In the genomic region with DNA sequence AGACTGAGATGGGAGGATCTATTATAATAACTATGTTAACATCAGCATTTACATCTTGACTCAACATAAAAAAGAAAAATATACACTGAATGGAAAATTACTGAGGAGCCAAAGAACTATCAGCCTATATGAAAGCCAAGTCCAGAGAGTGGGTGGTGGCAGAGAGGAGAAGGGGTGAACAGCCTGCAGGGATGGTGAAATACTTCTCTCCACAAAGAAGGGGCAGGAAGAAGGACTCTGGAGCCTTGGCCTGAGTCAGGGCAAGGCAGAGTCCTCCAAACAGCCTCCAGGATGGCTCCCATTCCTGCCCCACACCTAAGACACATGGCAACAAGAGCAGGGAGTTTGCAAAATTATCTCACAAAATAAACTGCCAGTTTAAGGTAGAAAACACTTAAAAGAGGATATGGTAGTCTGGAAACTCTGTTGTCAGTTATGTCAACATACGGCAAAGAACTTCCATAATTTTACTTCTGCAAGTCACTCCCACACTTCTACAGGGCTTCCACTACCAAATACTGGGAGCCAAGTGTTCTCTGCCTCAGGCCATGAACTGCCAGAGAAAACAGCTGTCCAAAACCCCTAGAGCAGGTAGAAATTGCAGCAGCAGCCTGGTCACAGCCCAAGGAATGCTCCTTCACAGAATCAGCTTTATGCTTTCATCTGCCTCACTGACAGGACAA, we compare ENCODE assay signal across 23 cellular contexts. TPM values are rescaled to one million over a fixed set of nuclear protein-coding genes. Genes with fewer than 3 reads are reported as not detected.
DNase-seq lines count a peak whose midpoint lies in the region; ATAC-seq, FAIRE-seq and TF ChIP-seq lines count a peak whose summit lies in the region.
"Had no signal": no experiment of that assay in that cellular context is flagged by ENCODE, and none has a peak within 500 bp of the region (broad histone marks: within the 10 kb centered on the region; RNA-seq: fewer than 3 reads in every experiment).

No MANE protein-coding gene starts in this region.

- intact Hi-C loops in K562 (cut with micrococcal nuclease) (no loop called here), gastrocnemius medialis (cut with DNase I; ENCODE audit: low total_unique reads) (no loop called here), stomach (cut with DNase I; ENCODE audit: low total_unique reads) (no loop called here)
- intact Hi-C loops in CD8-positive, alpha-beta T cell (cut with DNase I, micrococcal nuclease) = no loop called here

- no peak for TF ChIP-seq RAD21 in K562 (CRISPR knock-in tag; conservative IDR thresholded peaks at IDR 0.05 in 1 of 2, IDR thresholded peaks at IDR 0.05 in 1 of 2)

- H2AFZ ChIP-seq in GM23338 = no peak overlapping the region
- H2AFZ ChIP-seq in K562 (ENCODE audit: low read depth, low read length) = peak overlapping the region; percentile 22; the same call in 1 of the 2 replicates

- TF ChIP-seq EP300 in K562 (IDR thresholded peaks at IDR 0.05; ENCODE audit: low read length) (no peak), stomach (IDR thresholded peaks at IDR 0.05) (no peak)

- no peaks in the 10 kb centered on the region for H3K27me3 Mint-ChIP-seq in GM23338 (ENCODE audit: insufficient read depth, low read depth, poor library complexity)
- H3K27me3 Mint-ChIP-seq in CD8-positive, alpha-beta T cell (ENCODE audit: low read depth) = no peaks in the 10 kb centered on the region
- H3K27me3 Mint-ChIP-seq: activated naive CD8-positive, alpha-beta T cell treated with anti-CD3 and anti-CD28 coated beads, Interleukin-2, amount 50 U/mL, for 24 hours had no signal

- H3K4me1 ChIP-seq in GM23338 (ENCODE audit: insufficient read depth) (no peaks in the 10 kb centered on the region), K562 (replicated peaks in 1 of 2; ENCODE audit: control insufficient read depth in 2 of 2, insufficient read depth in 2 of 2, low read length in 2 of 2) (no peaks in the 10 kb centered on the region), lung (ENCODE audit: control insufficient read depth in 2 of 2, insufficient read depth in 2 of 2, low read length in 2 of 2) (peaks cover 0 to 2% of the 10 kb centered on the region in 2 donors), gastrocnemius medialis (peaks cover 30 to 53% of the 10 kb centered on the region in 2 donors), stomach (no peaks in the 10 kb centered on the region)
- H3K4me1 ChIP-seq in CD8-positive, alpha-beta T cell (ENCODE audit: insufficient read depth, low read length) = no peaks in the 10 kb centered on the region
- H3K4me1 ChIP-seq: sigmoid colon had no signal

- POLR2A ChIA-PET in K562 (lab: Yijun Ruan, JAX) = no interaction called here
- POLR2A ChIA-PET in CD8-positive, alpha-beta T cell (lab: Charles Lee) = no interaction called here

- ATAC-seq in GM23338 (peak; percentile 43), K562 (no peak), lung (ENCODE audit: insufficient read depth, low FRiP score) (peak; percentile 60), gastrocnemius medialis (peak; percentile 30 to 71), HG03520 (IDR thresholded peaks at IDR 0.05; ENCODE audit: unreplicated experiment) (no peak)
- no peak for ATAC-seq in CD8-positive, alpha-beta T cell
- ATAC-seq: activated CD8-positive, alpha-beta T cell treated with anti-CD3 and anti-CD28 coated beads, Interleukin-2, amount 10 ng/mL, durations not matched to agents 7 days and 5 days; activated naive CD8-positive, alpha-beta T cell treated with anti-CD3 and anti-CD28 coated beads, Interleukin-2, amount 50 U/mL, for 24 hours had no signal

- no peaks in the 10 kb centered on the region for H3F3A ChIP-seq in GM23338 (replicated peaks; ENCODE audit: low read depth)

- no TSS peak for BruUV-seq in K562 (replicated peaks; lab: Mats Ljungman, UMichigan)

- H3K4me3 ChIP-seq in GM23338 (no peak overlapping the region), K562 (no peak overlapping the region), lung (no peak overlapping the region), gastrocnemius medialis (no peak overlapping the region), stomach (no peak overlapping the region)
- H3K4me3 ChIP-seq in CD8-positive, alpha-beta T cell (ENCODE audit: low read depth, low read length) = no peak overlapping the region
- H3K4me3 ChIP-seq: sigmoid colon had no signal

- no peak for FAIRE-seq in K562 (lab: Jason Lieb, UNC)
- FAIRE-seq: H54 had no signal

- no peaks in the 10 kb centered on the region for H3K9me2 ChIP-seq in GM23338 (ENCODE audit: insufficient read depth)

- H3K9me3 ChIP-seq in K562 (replicated peaks; ENCODE audit: control insufficient read depth, insufficient read depth, low read depth, low read length) (no peaks in the 10 kb centered on the region), lung (ENCODE audit: control insufficient read depth in 2 of 2, insufficient read depth in 1 of 2, low read length in 1 of 2) (no peaks in the 10 kb centered on the region), gastrocnemius medialis (no peaks in the 10 kb centered on the region), stomach (no peaks in the 10 kb centered on the region)
- no peaks in the 10 kb centered on the region for H3K9me3 ChIP-seq in CD8-positive, alpha-beta T cell (ENCODE audit: low read length)
- H3K9me3 ChIP-seq: sigmoid colon had no signal

- H3K4me3 Mint-ChIP-seq in GM23338 = no peak overlapping the region
- no peak overlapping the region for H3K4me3 Mint-ChIP-seq in CD8-positive, alpha-beta T cell
- H3K4me3 Mint-ChIP-seq: activated CD8-positive, alpha-beta T cell treated with anti-CD3 and anti-CD28 coated beads, Interleukin-2, amount 10 ng/mL, durations not matched to agents 7 days and 5 days; activated naive CD8-positive, alpha-beta T cell treated with anti-CD3 and anti-CD28 coated beads, Interleukin-2, amount 50 U/mL, for 24 hours; activated T-helper 1 cell treated with anti-CD3 and anti-CD28 coated beads, Interleukin-12 subunit alpha, Interleukin-12 subunit beta, Interleukin-2, Interleukin-4 antibody, amounts not matched to agents 30 ng/mL and 10 ng/mL and 1 ng/mL, durations not matched to agents 14 hours and 24 hours and 36 hours had no signal

- no peaks in the 10 kb centered on the region for H3K79me2 ChIP-seq in GM23338 (replicated peaks; ENCODE audit: insufficient read depth)
- no peaks in the 10 kb centered on the region for H3K79me2 ChIP-seq in K562 (ENCODE audit: control insufficient read depth, insufficient read depth, low read length)

- H3K9me1 ChIP-seq in K562 (ENCODE audit: control insufficient read depth, insufficient read depth, low read length) = no peaks in the 10 kb centered on the region

- 0 out of 2 replicates have a peak overlapping the region, but pooled peaks have one; percentile 27 for H3K27ac ChIP-seq in GM23338 (ENCODE audit: low read depth)
- no peak overlapping the region for H3K27ac ChIP-seq in K562 (ENCODE audit: extremely low read depth, low read depth, low read length)
- H3K27ac ChIP-seq in lung (ENCODE audit: low read depth in 1 of 2, low read length in 1 of 2) = peak overlapping the region in 1 of 2 donors; percentile 71
- H3K27ac ChIP-seq in gastrocnemius medialis = peak overlapping the region; percentile 61 to 71 (median 64)
- H3K27ac ChIP-seq in CD8-positive, alpha-beta T cell (ENCODE audit: low read depth, low read length) = no peak overlapping the region
- peak overlapping the region in 2 of 5 donors; percentile 58 to 63 for H3K27ac ChIP-seq in stomach
- H3K27ac ChIP-seq: KMS-11, VCaP had no signal

- H3K27ac Mint-ChIP-seq in GM23338 = peak overlapping the region; percentile 35
- no peak overlapping the region for H3K27ac Mint-ChIP-seq in CD8-positive, alpha-beta T cell
- H3K27ac Mint-ChIP-seq: activated CD8-positive, alpha-beta T cell treated with anti-CD3 and anti-CD28 coated beads, Interleukin-2, amount 10 ng/mL, durations not matched to agents 7 days and 5 days; activated naive CD8-positive, alpha-beta T cell treated with anti-CD3 and anti-CD28 coated beads, Interleukin-2, amount 50 U/mL, for 24 hours; activated T-helper 1 cell treated with anti-CD3 and anti-CD28 coated beads, Interleukin-12 subunit alpha, Interleukin-12 subunit beta, Interleukin-2, Interleukin-4 antibody, amounts not matched to agents 30 ng/mL and 10 ng/mL and 1 ng/mL, durations not matched to agents 14 hours and 24 hours and 36 hours had no signal

- no peaks in the 10 kb centered on the region for H3K9me3 Mint-ChIP-seq in GM23338
- H3K9me3 Mint-ChIP-seq in CD8-positive, alpha-beta T cell = no peaks in the 10 kb centered on the region
- H3K9me3 Mint-ChIP-seq: activated naive CD8-positive, alpha-beta T cell treated with anti-CD3 and anti-CD28 coated beads, Interleukin-2, amount 50 U/mL, for 24 hours; activated T-helper 1 cell treated with anti-CD3 and anti-CD28 coated beads, Interleukin-12 subunit alpha, Interleukin-12 subunit beta, Interleukin-2, Interleukin-4 antibody, amounts not matched to agents 30 ng/mL and 10 ng/mL and 1 ng/mL, durations not matched to agents 14 hours and 24 hours and 36 hours had no signal

- H3K4me2 ChIP-seq in GM23338 = no peak overlapping the region
- H3K4me2 ChIP-seq in K562 (ENCODE audit: insufficient read depth, low read length) = no peak overlapping the region
- H3K4me2 ChIP-seq: KMS-11 had no signal

- no peak overlapping the region for H3K9ac ChIP-seq in K562 (ENCODE audit: insufficient read depth in 1 of 2, low read depth in 2 of 2, low read length in 2 of 2)
- H3K9ac ChIP-seq: KMS-11 had no signal

- H4K20me1 ChIP-seq in GM23338 (replicated peaks; ENCODE audit: insufficient read depth) (no peaks in the 10 kb centered on the region), K562 (replicated peaks; ENCODE audit: control insufficient read depth, insufficient read depth, low read length) (no peaks in the 10 kb centered on the region)

- H3K36me3 ChIP-seq in GM23338 (ENCODE audit: insufficient read depth) = no peaks in the 10 kb centered on the region
- no peaks in the 10 kb centered on the region for H3K36me3 ChIP-seq in K562 (ENCODE audit: control insufficient read depth, insufficient read depth, low read length)
- peaks cover 5 to 8% of the 10 kb centered on the region in 2 donors for H3K36me3 ChIP-seq in lung (ENCODE audit: control insufficient read depth in 2 of 2, insufficient read depth in 2 of 2, low read length in 2 of 2)
- peaks cover 0 to 5% of the 10 kb centered on the region in 2 donors for H3K36me3 ChIP-seq in gastrocnemius medialis
- no peaks in the 10 kb centered on the region for H3K36me3 ChIP-seq in CD8-positive, alpha-beta T cell (ENCODE audit: insufficient read depth, low read length)
- peaks cover 0 to 20% (median 17%) of the 10 kb centered on the region in 4 donors for H3K36me3 ChIP-seq in stomach

- H3K36me3 Mint-ChIP-seq in GM23338 (ENCODE audit: low read depth) = no peaks in the 10 kb centered on the region
- peaks cover 46% of the 10 kb centered on the region for H3K36me3 Mint-ChIP-seq in CD8-positive, alpha-beta T cell

- H3K4me1 Mint-ChIP-seq in GM23338 = no peaks in the 10 kb centered on the region; the same call in 2 of the 3 replicates
- no peaks in the 10 kb centered on the region for H3K4me1 Mint-ChIP-seq in CD8-positive, alpha-beta T cell (ENCODE audit: low read depth)
- H3K4me1 Mint-ChIP-seq: activated naive CD8-positive, alpha-beta T cell treated with anti-CD3 and anti-CD28 coated beads, Interleukin-2, amount 50 U/mL, for 24 hours had no signal

- CTCF ChIA-PET in K562 (lab: Yijun Ruan, JAX; ENCODE audit: low intra/inter-chr PET ratio) = no interaction called here
- CTCF ChIA-PET in CD8-positive, alpha-beta T cell (lab: Charles Lee) = no interaction called here

- 0% methylated on average over 1 of the region's 1 CpG for WGBS in K562 (ENCODE audit: insufficient coverage, low coverage, missing lambda C conversion rate)
- WGBS in lung, 2 donors = 21 to 61% methylated on average over 1 of the region's 1 CpG
- 74 to 100% (median 83%) methylated on average over 1 of the region's 1 CpG for WGBS in stomach, 5 donors

- TF ChIP-seq POLR2A in K562 (conservative IDR thresholded peaks at IDR 0.05) = no peak
- TF ChIP-seq POLR2A in gastrocnemius medialis (IDR thresholded peaks at IDR 0.05) = no peak
- no peak for TF ChIP-seq POLR2A in stomach (IDR thresholded peaks at IDR 0.05)

- DNase-seq in GM23338 (ENCODE audit: low spot score) (no peak), K562 (ENCODE audit: extremely low read depth in 1 of 4, low spot score in 3 of 4) (no peak), lung (ENCODE audit: low spot score) (no peak), gastrocnemius medialis (peak in 1 of 2 donors; percentile 32), stomach (no peak), globus pallidus (ENCODE audit: low spot score) (no peak)
- DNase-seq in CD8-positive, alpha-beta T cell = no peak
- DNase-seq: activated CD8-positive, alpha-beta T cell treated with anti-CD3 and anti-CD28 coated beads, Interleukin-2, amount 10 ng/mL, durations not matched to agents 7 days and 5 days; activated naive CD8-positive, alpha-beta T cell treated with anti-CD3 and anti-CD28 coated beads, Interleukin-2, amount 50 U/mL, for 24 hours; caudate nucleus; erythroblast; mesenchymal stem cell; NCI-H1092; NCI-H2081 treated with DMSO at 0.1 percent for 48 hours; NCI-H524; SHP77; sigmoid colon; T-helper 1 cell had no signal

- H3K27me3 ChIP-seq in GM23338 (ENCODE audit: insufficient read depth) = no peaks in the 10 kb centered on the region
- no peaks in the 10 kb centered on the region for H3K27me3 ChIP-seq in K562 (ENCODE audit: control insufficient read depth in 2 of 2, insufficient read depth in 2 of 2, low read length in 2 of 2)
- no peaks in the 10 kb centered on the region for H3K27me3 ChIP-seq in lung (ENCODE audit: control insufficient read depth, insufficient read depth)
- H3K27me3 ChIP-seq in gastrocnemius medialis = no peaks in the 10 kb centered on the region
- no peaks in the 10 kb centered on the region for H3K27me3 ChIP-seq in CD8-positive, alpha-beta T cell (ENCODE audit: insufficient read depth, low read length)
- no peaks in the 10 kb centered on the region for H3K27me3 ChIP-seq in stomach
- H3K27me3 ChIP-seq: sigmoid colon had no signal

- TF ChIP-seq CTCF in GM23338 (conservative IDR thresholded peaks at IDR 0.05; ENCODE audit: low read depth in 2 of 2) (no peak), K562 (IDR thresholded peaks at IDR 0.05 in 2 of 3, conservative IDR thresholded peaks at IDR 0.05 in 1 of 3; ENCODE audit: insufficient read depth in 2 of 3, low read depth in 1 of 3, low read length in 3 of 3) (no peak), lung (IDR thresholded peaks at IDR 0.05; ENCODE audit: control extremely low read depth, extremely low read depth) (no peak), gastrocnemius medialis (IDR thresholded peaks at IDR 0.05 in 4 of 5, conservative IDR thresholded peaks at IDR 0.05 in 1 of 5) (no peak), stomach (IDR thresholded peaks at IDR 0.05) (no peak)
- TF ChIP-seq CTCF in CD8-positive, alpha-beta T cell (IDR thresholded peaks at IDR 0.05) = no peak

- in situ Hi-C loops in K562 (cut with MboI) = no loop called here
- in situ Hi-C loops in gastrocnemius medialis (cut with MboI; ENCODE audit: low sequenced_read_pairs in 4 of 4) = no loop called here

RNA-seq across cellular contexts. Expression of a gene that starts 25.8 kb away (rescaled TPM):
- 6.7 and 8.0 TPM in 2 replicates for total RNA-seq in GM23338 (2014; rRNA removed; shearing (Covaris generic))
- polyA plus RNA-seq in GM23338 (2016; fragmentation: Nextera tagmentation; extraction: Ambion mirVana) (10.7 and 11.7 TPM in 2 replicates), K562 (2011; rRNA removed) (3.1 and 3.7 TPM in 2 replicates), K562 (2014; fragmentation: Illumina TruSeq; extraction: Trizol) (3.7 and 4.4 TPM in 2 replicates), K562 (2014; fragmentation: Nextera tagmentation; extraction: Ambion mirVana) (1 to 10 TPM; 2.1 TPM), K562 (2014; rRNA removed) (3.4 and 5.0 TPM in 2 replicates), lung (10 to 100 TPM in 1 of 2 donors, 1 to 10 TPM in 1; 8.4 to 15.9 TPM), stomach (1 to 10 TPM; 4.9 to 8.8 (median 6.0) TPM)
- total RNA-seq in K562 (2011; cell fraction: chromatin; rRNA removed; ENCODE audit: low replicate concordance) = 3.8 and 9.7 TPM in 2 replicates
- 2.2 and 2.9 TPM in 2 replicates for total RNA-seq in K562 (2011; cell fraction: nucleolus; rRNA removed)
- total RNA-seq in K562 (2011; cell fraction: nucleoplasm; rRNA removed) = 7.3 and 13.3 TPM in 2 replicates
- total RNA-seq in K562 (2014; rRNA removed) (2.3 and 2.9 TPM in 2 replicates), K562 (2014; rRNA removed; fragmentation: Illumina TruSeq; extraction: Trizol) (4.5 and 4.8 TPM in 2 replicates), K562 (2015; rRNA removed; fragmentation: Illumina TruSeq; extraction: Trizol) (3.5 and 3.7 TPM in 2 replicates), K562 (2021) (3.5 and 3.6 TPM in 2 replicates), lung (10 to 100 TPM; 10.5 to 11.6 TPM), gastrocnemius medialis (10 to 100 TPM; 14.5 to 30.7 (median 17.0) TPM), stomach (10 to 100 TPM in 3 of 5 donors, 1 to 10 TPM in 1, not detected in 1; 1.7 to 16.5 (median 10.4) TPM)
- 0.78 and 1.9 TPM in 2 replicates for polyA plus RNA-seq in K562 (2011; cell fraction: cytosol; rRNA removed)
- polyA plus RNA-seq in K562 (2011; cell fraction: nucleus; rRNA removed) = 3.7 and 5.0 TPM in 2 replicates
- polyA plus RNA-seq in K562 (2012) = 2.6 and 3.9 TPM in 2 replicates
- 4.7 and 6.3 TPM in 2 replicates for polyA minus RNA-seq in K562 (2011; rRNA and poly(A)+ RNA removed)
- 0.86 and 2.7 TPM in 2 replicates for polyA minus RNA-seq in K562 (2011; cell fraction: cytosol; rRNA and poly(A)+ RNA removed)
- 2.2 and 3.2 TPM in 2 replicates for polyA minus RNA-seq in K562 (2011; cell fraction: nucleus; rRNA and poly(A)+ RNA removed)
- 1 to 10 TPM; 8.7 to 9.3 TPM for total RNA-seq in CD8-positive, alpha-beta T cell

RNA-seq across cellular contexts. Expression of a gene that starts 27.0 kb away (rescaled TPM):
- 13.0 and 16.8 TPM in 2 replicates for total RNA-seq in GM23338 (2014; rRNA removed; shearing (Covaris generic))
- 3.7 and 4.0 TPM in 2 replicates for polyA plus RNA-seq in GM23338 (2016; fragmentation: Nextera tagmentation; extraction: Ambion mirVana)
- total RNA-seq in K562 (2011; cell fraction: chromatin; rRNA removed; ENCODE audit: low replicate concordance) = 1.5 and 2.6 TPM in 2 replicates
- 1.7 and 2.1 TPM in 2 replicates for total RNA-seq in K562 (2011; cell fraction: nucleolus; rRNA removed)
- total RNA-seq in K562 (2011; cell fraction: nucleoplasm; rRNA removed) = 1.5 and 2.3 TPM in 2 replicates
- 1.0 and 1.1 TPM in 2 replicates for total RNA-seq in K562 (2014; rRNA removed)
- total RNA-seq in K562 (2014; rRNA removed; fragmentation: Illumina TruSeq; extraction: Trizol) = 0.76 and 1.1 TPM in 2 replicates
- total RNA-seq in K562 (2015; rRNA removed; fragmentation: Illumina TruSeq; extraction: Trizol) = 0.83 and 0.94 TPM in 2 replicates
- total RNA-seq in K562 (2021) = 0.78 and 1.0 TPM in 2 replicates
- 0.74 and 0.91 TPM in 2 replicates for polyA plus RNA-seq in K562 (2011; rRNA removed)
- 0.43 and 1.1 TPM in 2 replicates for polyA plus RNA-seq in K562 (2011; cell fraction: cytosol; rRNA removed)
- 0.92 and 1.5 TPM in 2 replicates for polyA plus RNA-seq in K562 (2011; cell fraction: nucleus; rRNA removed)
- polyA plus RNA-seq in K562 (2012) = 0.66 and 0.71 TPM in 2 replicates
- 0.94 and 1.3 TPM in 2 replicates for polyA plus RNA-seq in K562 (2014; fragmentation: Illumina TruSeq; extraction: Trizol)
- under 1 TPM; 0.15 to 0.25 TPM for polyA plus RNA-seq in K562 (2014; fragmentation: Nextera tagmentation; extraction: Ambion mirVana)
- 0.99 and 1.2 TPM in 2 replicates for polyA plus RNA-seq in K562 (2014; rRNA removed)
- 0.53 and 1.4 TPM in 2 replicates for polyA minus RNA-seq in K562 (2011; rRNA and poly(A)+ RNA removed)
- 0.19 and 1.0 TPM in 2 replicates for polyA minus RNA-seq in K562 (2011; cell fraction: cytosol; rRNA and poly(A)+ RNA removed)
- 1.3 and 2.0 TPM in 2 replicates for polyA minus RNA-seq in K562 (2011; cell fraction: nucleus; rRNA and poly(A)+ RNA removed)
- total RNA-seq in lung = 10 to 100 TPM; 12.5 to 24.4 TPM
- polyA plus RNA-seq in lung = 1 to 10 TPM; 3.9 to 7.3 TPM
- total RNA-seq in gastrocnemius medialis = 10 to 100 TPM; 29.0 to 81.7 (median 44.8) TPM
- 1 to 10 TPM; 3.7 to 4.4 TPM for total RNA-seq in CD8-positive, alpha-beta T cell
- 10 to 100 TPM in 2 of 5 donors, 1 to 10 TPM in 3; 1.2 to 28.8 (median 5.4) TPM for total RNA-seq in stomach
- polyA plus RNA-seq in stomach = 1 to 10 TPM in 2 of 3 donors, under 1 TPM in 1; 0.31 to 4.2 (median 3.1) TPM

Comparison
In these comparisons a context has a peak if more than half of its experiments do, and no peak if none do; other contexts are left out.
1. ATAC-seq: peak in GM23338 (single experiment), lung (single experiment) and gastrocnemius medialis (2 of 2); none in K562 (single experiment), CD8-positive, alpha-beta T cell (single experiment) and HG03520 (single experiment).
2. H3K27ac ChIP-seq: peak in GM23338 (single experiment) and gastrocnemius medialis (4 of 4); none in K562 (single experiment) and CD8-positive, alpha-beta T cell (single experiment).